25 cellular contexts compared by ENCODE assay signal in the genomic region with DNA sequence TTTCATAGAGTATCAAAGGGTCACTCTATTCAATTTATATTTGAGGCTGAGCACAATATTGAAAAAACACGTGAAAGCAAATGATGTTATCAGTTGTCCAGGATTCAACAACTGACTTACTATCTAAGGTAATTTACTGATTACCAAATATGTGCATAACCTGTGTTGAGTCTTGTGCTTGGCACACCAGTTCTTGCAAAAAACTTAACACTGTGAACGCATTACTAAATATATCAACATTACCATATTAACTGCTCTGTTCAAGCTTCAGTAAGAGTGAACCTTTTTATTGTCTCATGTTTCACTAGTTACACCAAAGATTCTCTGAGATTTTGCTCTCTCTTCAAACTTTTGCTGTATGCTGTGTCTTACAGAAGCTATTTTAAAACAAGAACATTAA. TPM values are rescaled to one million over a fixed set of nuclear protein-coding genes. Genes with fewer than 3 reads are reported as not detected.
DNase-seq lines count a peak whose midpoint lies in the region; ATAC-seq, FAIRE-seq and TF ChIP-seq lines count a peak whose summit lies in the region.
"Had no signal": no experiment of that assay in that cellular context is flagged by ENCODE, and none has a peak within 500 bp of the region (broad histone marks: within the 10 kb centered on the region; RNA-seq: fewer than 3 reads in every experiment).

No MANE protein-coding gene starts in this region.

- no peak overlapping the region for H3K27ac Mint-ChIP-seq in progenitor cell of endocrine pancreas
- H3K27ac Mint-ChIP-seq: CD14-positive monocyte; CD4-positive, alpha-beta T cell; CD8-positive, alpha-beta memory T cell had no signal

- no peaks in the 10 kb centered on the region for H4K20me1 ChIP-seq in HepG2 (ENCODE audit: insufficient read depth, low read length)
- H4K20me1 ChIP-seq: BLaER1 treated with 17β-estradiol and CSF1 and Interleukin-3, amounts not matched to agents 10 nM and 100 nM had no signal

- peaks cover 8% of the 10 kb centered on the region for H3K27me3 Mint-ChIP-seq in progenitor cell of endocrine pancreas
- H3K27me3 Mint-ChIP-seq: CD4-positive, alpha-beta T cell; CD8-positive, alpha-beta memory T cell had no signal

- H3K4me2 ChIP-seq in HepG2 (ENCODE audit: low read depth, low read length) (no peak overlapping the region), parathyroid adenoma (ENCODE audit: low read length) (peak overlapping the region; percentile 4)
- H3K4me2 ChIP-seq: A549; BLaER1 treated with 17β-estradiol and CSF1 and Interleukin-3, amounts not matched to agents 10 nM and 100 nM had no signal

- POLR2A ChIA-PET in HepG2 (lab: Yijun Ruan, JAX): no interaction called here

- no peak for TF ChIP-seq RAD21 in HepG2 (CRISPR knock-in tag; IDR thresholded peaks at IDR 0.05)

- H3K79me2 ChIP-seq in HepG2 (ENCODE audit: insufficient read depth, low read length): peaks cover 42% of the 10 kb centered on the region
- H3K79me2 ChIP-seq in parathyroid adenoma: peaks cover 4% of the 10 kb centered on the region

- CTCF ChIA-PET in HepG2 (lab: Yijun Ruan, JAX; ENCODE audit: low intra/inter-chr PET ratio, low total read pairs): no interaction called here

- H3K36me3 ChIP-seq in left ventricle myocardium inferior (no peaks in the 10 kb centered on the region), right lobe of liver (no peaks in the 10 kb centered on the region), HepG2 (replicated peaks in 1 of 2; ENCODE audit: control insufficient read depth in 1 of 2, insufficient read depth in 2 of 2, low read length in 2 of 2) (peaks cover 0 to 16% of the 10 kb centered on the region in 2 experiments; a peak in 1 of 5 replicates), parathyroid adenoma (ENCODE audit: control insufficient read depth, insufficient read depth, low read length) (no peaks in the 10 kb centered on the region)
- H3K36me3 ChIP-seq: BE2C; BLaER1 treated with 17β-estradiol and CSF1 and Interleukin-3, amounts not matched to agents 10 nM and 100 nM had no signal

- no peak for TF ChIP-seq POLR2A in right lobe of liver (IDR thresholded peaks at IDR 0.05)
- TF ChIP-seq POLR2A in HepG2 (IDR thresholded peaks at IDR 0.05; ENCODE audit: insufficient read depth in 1 of 2, low read depth in 2 of 2, low read length in 2 of 2): no peak

- WGBS in right lobe of liver (ENCODE audit: insufficient coverage, low coverage, low lambda C conversion rate, missing lambda C conversion rate): 53% methylated on average over 2 of the region's 2 CpGs
- 94% methylated on average over 2 of the region's 2 CpGs for WGBS in HepG2 (ENCODE audit: low lambda C conversion rate)

- no peak for FAIRE-seq in HepG2 (lab: Jason Lieb, UNC)
- FAIRE-seq: A549, D721Med, G401.6, GM12892, GM19239 had no signal

- peak; percentile 27 to 64 (median 34) for ATAC-seq in right lobe of liver
- no peak for ATAC-seq in HepG2
- ATAC-seq: A549, HCT116 had no signal

- H3K4me1 ChIP-seq in left ventricle myocardium inferior: peaks cover 70% of the 10 kb centered on the region
- H3K4me1 ChIP-seq in right lobe of liver: peaks cover 0 to 1% (median 0%) of the 10 kb centered on the region in 4 donors
- peaks cover 33% of the 10 kb centered on the region for H3K4me1 ChIP-seq in HepG2 (ENCODE audit: insufficient read depth, low read length)
- peaks cover 9% of the 10 kb centered on the region for H3K4me1 ChIP-seq in parathyroid adenoma
- H3K4me1 ChIP-seq: A549; BLaER1 treated with 17β-estradiol and CSF1 and Interleukin-3, amounts not matched to agents 10 nM and 100 nM had no signal

- H3K36me3 Mint-ChIP-seq in progenitor cell of endocrine pancreas (ENCODE audit: insufficient read depth): no peaks in the 10 kb centered on the region
- H3K36me3 Mint-ChIP-seq: CD14-positive monocyte; CD8-positive, alpha-beta memory T cell had no signal

- intact Hi-C loops in left ventricle myocardium inferior (cut with micrococcal nuclease): no loop called here
- intact Hi-C loops in cardiac septum (cut with DNase I): loop anchor here (10.0 kb wide), 1 partner anchor 393 kb away; no protein-coding TSS in a partner anchor
- intact Hi-C loops in right lobe of liver (cut with DNase I): no loop called here
- intact Hi-C loops in HepG2 (cut with micrococcal nuclease; ENCODE audit: unreplicated experiment): no loop called here

- TF ChIP-seq EP300 in HepG2 (IDR thresholded peaks at IDR 0.05; ENCODE audit: low read depth in 2 of 2, low read length in 2 of 2): no peak
- TF ChIP-seq EP300 in HepG2 (CRISPR knock-in tag; IDR thresholded peaks at IDR 0.05; ENCODE audit: borderline replicate concordance): no peak

- H3K9me3 ChIP-seq in left ventricle myocardium inferior (replicated peaks) (no peaks in the 10 kb centered on the region), right lobe of liver (no peaks in the 10 kb centered on the region), HepG2 (ENCODE audit: low read length) (no peaks in the 10 kb centered on the region), parathyroid adenoma (ENCODE audit: control insufficient read depth, low read length) (no peaks in the 10 kb centered on the region)
- H3K9me3 ChIP-seq: A549; BE2C; BLaER1 treated with 17β-estradiol and CSF1 and Interleukin-3, amounts not matched to agents 10 nM and 100 nM had no signal

- H3K9ac ChIP-seq in HepG2 (ENCODE audit: insufficient read depth, low read depth, low read length): no peak overlapping the region
- no peak overlapping the region for H3K9ac ChIP-seq in parathyroid adenoma
- H3K9ac ChIP-seq: BLaER1 treated with 17β-estradiol and CSF1 and Interleukin-3, amounts not matched to agents 10 nM and 100 nM; GM23248 had no signal

- no peak overlapping the region for H3K4me3 ChIP-seq in left ventricle myocardium inferior
- no peak overlapping the region for H3K4me3 ChIP-seq in right lobe of liver
- H3K4me3 ChIP-seq in HepG2 (replicated peaks in 1 of 3; ENCODE audit: insufficient read depth in 1 of 3, low read depth in 2 of 3, low read length in 3 of 3): no peak overlapping the region
- H3K4me3 ChIP-seq in parathyroid adenoma (ENCODE audit: low read depth, low read length): no peak overlapping the region
- H3K4me3 ChIP-seq: A549; BLaER1 treated with 17β-estradiol and CSF1 and Interleukin-3, amounts not matched to agents 10 nM and 100 nM; GM23248 had no signal

- no peaks in the 10 kb centered on the region for H3K9me3 Mint-ChIP-seq in progenitor cell of endocrine pancreas (ENCODE audit: low read depth)
- H3K9me3 Mint-ChIP-seq: CD4-positive, alpha-beta T cell; H9 had no signal

- H2AFZ ChIP-seq in HepG2 (ENCODE audit: low read length) (no peak overlapping the region), parathyroid adenoma (no peak overlapping the region)
- H2AFZ ChIP-seq: GM23248 had no signal

- H3K27ac ChIP-seq in left ventricle myocardium inferior (replicated peaks) (peak overlapping the region; percentile 67), right lobe of liver (no peak overlapping the region), HepG2 (ENCODE audit: extremely low read length, insufficient read depth, low read length) (no peak overlapping the region), parathyroid adenoma (peak overlapping the region; percentile 29)
- H3K27ac ChIP-seq: A549; BLaER1 treated with 17β-estradiol and CSF1 and Interleukin-3, amounts not matched to agents 10 nM and 100 nM; GM23248 had no signal

- H3K27me3 ChIP-seq in left ventricle myocardium inferior (ENCODE audit: low read depth): no peaks in the 10 kb centered on the region
- H3K27me3 ChIP-seq in right lobe of liver: no peaks in the 10 kb centered on the region
- no peaks in the 10 kb centered on the region for H3K27me3 ChIP-seq in HepG2 (ENCODE audit: control insufficient read depth in 1 of 2, insufficient read depth in 2 of 2, low read length in 2 of 2)
- no peaks in the 10 kb centered on the region for H3K27me3 ChIP-seq in parathyroid adenoma (ENCODE audit: control insufficient read depth, insufficient read depth, low read length)
- H3K27me3 ChIP-seq: BE2C; BLaER1 treated with 17β-estradiol and CSF1 and Interleukin-3, amounts not matched to agents 10 nM and 100 nM had no signal

- peaks cover 10% of the 10 kb centered on the region for H3K4me1 Mint-ChIP-seq in progenitor cell of endocrine pancreas (ENCODE audit: low read depth)
- H3K4me1 Mint-ChIP-seq: CD14-positive monocyte; CD8-positive, alpha-beta memory T cell had no signal

- in situ Hi-C loops in HepG2 (cut with HindIII; ENCODE audit: extremely low pct_ligation_motif_present, low pct_unique_long_range_greater_than_20kb): no loop called here

- no peak overlapping the region for H3K4me3 Mint-ChIP-seq in progenitor cell of endocrine pancreas (ENCODE audit: low read depth)
- H3K4me3 Mint-ChIP-seq: CD14-positive monocyte; CD4-positive, alpha-beta T cell; CD8-positive, alpha-beta memory T cell; H9 had no signal

- no peak for TF ChIP-seq CTCF in left ventricle myocardium inferior (IDR thresholded peaks at IDR 0.05; ENCODE audit: borderline replicate concordance)
- TF ChIP-seq CTCF in right lobe of liver (IDR thresholded peaks at IDR 0.05): no peak
- TF ChIP-seq CTCF in HepG2 (CRISPR knock-in tag; IDR thresholded peaks at IDR 0.05): no peak
- no peak for TF ChIP-seq CTCF in parathyroid adenoma (IDR thresholded peaks at IDR 0.05)
- no peak for TF ChIP-seq CTCF in progenitor cell of endocrine pancreas (IDR thresholded peaks at IDR 0.05; ENCODE audit: unreplicated experiment)

- no TSS peak for BruUV-seq in HepG2 (replicated peaks; lab: Mats Ljungman, UMichigan)

- DNase-seq in left ventricle myocardium inferior (no peak), cardiac septum (ENCODE audit: low spot score) (no peak), right lobe of liver (no peak), HepG2 (ENCODE audit: low spot score) (no peak), DMS53 treated with DMSO at 0.1 percent for 48 hours (lab: John Stamatoyannopoulos, UW; ENCODE audit: unreplicated experiment) (no peak), progenitor cell of endocrine pancreas (ENCODE audit: low spot score, unreplicated experiment) (no peak)
- DNase-seq: 8988T; ACHN; AML-193; BE2C; CD4-positive, alpha-beta T cell; CD8-positive, alpha-beta memory T cell; DMS53; DND-41; GM23248; H9 had no signal

RNA-seq across cellular contexts. Expression of a gene that starts 38.4 kb away (rescaled TPM):
- total RNA-seq in left ventricle myocardium inferior (108 TPM), cardiac septum (99.6 TPM), right lobe of liver (10 to 100 TPM; 13.8 to 61.0 (median 37.6) TPM), HepG2 (2016; rRNA removed; fragmentation: Illumina TruSeq; extraction: Trizol) (18.8 and 20.7 TPM in 2 replicates), progenitor cell of endocrine pancreas (0.93 and 3.7 TPM in 2 replicates)
- 2.1 and 2.8 TPM in 2 replicates for total RNA-seq in HepG2 (2016; cell fraction: cytosol; rRNA removed; fragmentation: Illumina TruSeq; extraction: Trizol; ENCODE audit: low read depth)
- 16.5 and 17.8 TPM in 2 replicates for total RNA-seq in HepG2 (2016; cell fraction: insoluble cytoplasmic fraction; rRNA removed; fragmentation: Illumina TruSeq; extraction: Trizol)
- total RNA-seq in HepG2 (2016; cell fraction: membrane; rRNA removed; fragmentation: Illumina TruSeq; extraction: Trizol): 5.2 and 6.9 TPM in 2 replicates
- 48.8 and 51.3 TPM in 2 replicates for total RNA-seq in HepG2 (2016; cell fraction: nucleus; rRNA removed; fragmentation: Illumina TruSeq; extraction: Trizol)
- polyA plus RNA-seq in HepG2 (2011; rRNA removed): 26.3 and 37.3 TPM in 2 replicates
- polyA plus RNA-seq in HepG2 (2011; cell fraction: cytosol; rRNA removed): 21.3 and 25.7 TPM in 2 replicates
- 53.6 and 57.4 TPM in 2 replicates for polyA plus RNA-seq in HepG2 (2011; cell fraction: nucleus; rRNA removed)
- polyA plus RNA-seq in HepG2 (2012): 18.4 and 30.5 TPM in 2 replicates
- 1.1 TPM in 2 replicates for polyA plus RNA-seq in HepG2 (2016; cell fraction: cytosol; fragmentation: Illumina TruSeq; extraction: Trizol; ENCODE audit: low read depth)
- 10.3 and 10.7 TPM in 2 replicates for polyA plus RNA-seq in HepG2 (2016; cell fraction: insoluble cytoplasmic fraction; fragmentation: Illumina TruSeq; extraction: Trizol; ENCODE audit: low read depth)
- polyA plus RNA-seq in HepG2 (2016; cell fraction: membrane; fragmentation: Illumina TruSeq; extraction: Trizol; ENCODE audit: low read depth): 1.2 and 1.5 TPM in 2 replicates
- 13.7 and 14.4 TPM in 2 replicates for polyA plus RNA-seq in HepG2 (2016; cell fraction: nucleus; fragmentation: Illumina TruSeq; extraction: Trizol; ENCODE audit: insufficient read depth, low read depth)
- 26.6 and 166 TPM in 2 replicates for polyA minus RNA-seq in HepG2 (2011; rRNA and poly(A)+ RNA removed; ENCODE audit: low replicate concordance)
- 30.3 and 31.7 TPM in 2 replicates for polyA minus RNA-seq in HepG2 (2011; cell fraction: cytosol; rRNA and poly(A)+ RNA removed)
- polyA minus RNA-seq in HepG2 (2011; cell fraction: nucleus; rRNA and poly(A)+ RNA removed): 453 and 498 TPM in 2 replicates
- total RNA-seq: CD4-positive, alpha-beta T cell; CD8-positive, alpha-beta memory T cell; GM23248 had no signal
- polyA plus RNA-seq: CD8-positive, alpha-beta memory T cell; GM23248 had no signal

Comparison
In these comparisons a context has a peak if more than half of its experiments do, and no peak if none do; other contexts are left out.
1. H3K27ac ChIP-seq: peak in left ventricle myocardium inferior (single experiment) and parathyroid adenoma (single experiment); none in right lobe of liver (0 of 3) and HepG2 (single experiment).